9 cellular contexts compared by ENCODE assay signal in the genomic region with DNA sequence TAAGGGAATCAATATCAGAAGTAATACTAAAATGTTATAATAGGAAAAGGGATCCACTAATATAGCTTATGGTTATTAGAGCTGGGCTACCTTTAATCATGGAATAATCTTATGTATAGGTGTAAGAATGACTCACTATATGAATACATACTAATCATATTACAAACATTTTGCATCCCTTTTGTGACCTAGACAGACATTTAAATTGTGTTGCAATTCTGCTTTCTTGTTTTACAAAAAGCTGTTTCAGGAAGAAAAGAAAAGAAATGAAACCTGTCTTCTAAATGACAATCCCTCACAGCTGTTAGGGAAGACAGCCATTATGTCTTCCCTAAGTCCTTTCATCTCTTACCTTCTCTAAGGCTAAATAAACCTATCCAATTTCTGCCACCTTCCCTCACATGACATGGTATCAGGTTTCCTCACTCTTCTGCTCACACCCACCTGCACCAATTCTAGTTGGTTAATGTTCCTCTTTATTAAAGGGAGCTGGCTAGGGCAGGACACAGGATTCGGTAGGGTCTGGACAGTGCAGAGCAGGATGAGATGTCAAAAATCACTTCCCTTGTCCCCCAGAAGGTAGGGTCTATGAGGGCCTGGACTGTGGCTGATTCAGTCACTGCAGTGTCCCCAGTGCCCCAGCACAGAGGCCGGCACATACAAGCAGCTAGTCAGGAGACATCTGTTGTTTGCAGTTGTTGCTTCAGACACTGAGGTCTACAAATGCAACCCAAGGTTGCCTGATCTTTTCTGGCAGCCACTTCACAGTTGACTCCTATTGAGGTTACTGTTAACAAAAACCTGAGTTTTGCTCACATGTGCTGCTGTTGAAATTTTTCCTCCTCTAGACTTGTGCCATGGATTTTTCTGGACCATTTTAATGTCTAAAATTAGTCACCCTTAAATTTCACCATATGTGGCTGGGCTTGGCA. TPM values are rescaled to one million over a fixed set of nuclear protein-coding genes. Genes with fewer than 3 reads are reported as not detected.
A peak's percentile ranks its signal among the peaks of the same experiment; 100 is the strongest.
DNase-seq lines count a peak whose midpoint lies in the region; ATAC-seq and TF ChIP-seq lines count a peak whose summit lies in the region.
"Had no signal": no experiment of that assay in that cellular context is flagged by ENCODE, and none has a peak within 500 bp of the region (broad histone marks: within the 10 kb centered on the region; RNA-seq: fewer than 3 reads in every experiment).

No MANE protein-coding gene starts in this region.

- peak overlapping the region; percentile 13 to 42 (median 16) for H3K27ac ChIP-seq in thyroid gland
- H3K27ac ChIP-seq: suprapubic skin had no signal

- TF ChIP-seq CTCF in fibroblast of mammary gland (conservative IDR thresholded peaks at IDR 0.05; ENCODE audit: control insufficient read depth, insufficient read depth, low read depth, low read length) (no peak), thyroid gland (IDR thresholded peaks at IDR 0.05) (no peak)

- no peaks in the 10 kb centered on the region for H3K9me3 ChIP-seq in thyroid gland
- H3K9me3 ChIP-seq: suprapubic skin had no signal

- H3K27me3 Mint-ChIP-seq in activated naive CD4-positive, alpha-beta T cell treated with anti-CD3 and anti-CD28 coated beads, Interleukin-2, amount 50 U/mL, for 24 hours: no peaks in the 10 kb centered on the region

- H3K4me1 Mint-ChIP-seq in activated naive CD4-positive, alpha-beta T cell treated with anti-CD3 and anti-CD28 coated beads, Interleukin-2, amount 50 U/mL, for 24 hours: peaks cover 80% of the 10 kb centered on the region

- no peak for ATAC-seq in activated naive CD4-positive, alpha-beta T cell treated with anti-CD3 and anti-CD28 coated beads, Interleukin-2, amount 50 U/mL, for 72 hours
- ATAC-seq in GM21786 (IDR thresholded peaks at IDR 0.05; ENCODE audit: unreplicated experiment) (no peak), HG02763 (IDR thresholded peaks at IDR 0.05; ENCODE audit: unreplicated experiment) (no peak)

- intact Hi-C loops in thyroid gland (cut with DNase I): loop anchor here (5.0 kb wide), 1 partner anchor 69 kb away; a partner anchor contains a TSS

- H3K4me3 Mint-ChIP-seq in activated naive CD4-positive, alpha-beta T cell treated with anti-CD3 and anti-CD28 coated beads, Interleukin-2, amount 50 U/mL, for 24 hours: no peak overlapping the region

- no peaks in the 10 kb centered on the region for H3K36me3 ChIP-seq in thyroid gland
- H3K36me3 ChIP-seq: suprapubic skin had no signal

- H3K27ac Mint-ChIP-seq in activated naive CD4-positive, alpha-beta T cell treated with anti-CD3 and anti-CD28 coated beads, Interleukin-2, amount 50 U/mL, for 24 hours: peak overlapping the region; percentile 24
- peak overlapping the region in 1 of 2 donors; percentile 51 for H3K27ac Mint-ChIP-seq in activated naive CD4-positive, alpha-beta T cell treated with anti-CD3 and anti-CD28 coated beads, Interleukin-2, amount 50 U/mL, for 72 hours

- DNase-seq in activated naive CD4-positive, alpha-beta T cell treated with anti-CD3 and anti-CD28 coated beads, Interleukin-2, amount 50 U/mL, for 72 hours (ENCODE audit: low spot score in 2 of 2): no peak
- DNase-seq in NCI-H82 (lab: John Stamatoyannopoulos, UW): peak; percentile 77
- DNase-seq in fibroblast of mammary gland (ENCODE audit: low read depth): peak; percentile 69
- DNase-seq in thyroid gland: peak in 1 of 2 donors; percentile 27
- no peak for DNase-seq in anterior cingulate cortex (lab: John Stamatoyannopoulos, UW)

- peak in 1 of 2 donors; percentile 24 for TF ChIP-seq POLR2A in thyroid gland (IDR thresholded peaks at IDR 0.05)

- no peaks in the 10 kb centered on the region for H3K27me3 ChIP-seq in thyroid gland
- H3K27me3 ChIP-seq: suprapubic skin had no signal

- peaks cover 5% of the 10 kb centered on the region for H3K36me3 Mint-ChIP-seq in activated naive CD4-positive, alpha-beta T cell treated with anti-CD3 and anti-CD28 coated beads, Interleukin-2, amount 50 U/mL, for 24 hours
- peaks cover 10 to 31% of the 10 kb centered on the region in 2 donors for H3K36me3 Mint-ChIP-seq in activated naive CD4-positive, alpha-beta T cell treated with anti-CD3 and anti-CD28 coated beads, Interleukin-2, amount 50 U/mL, for 72 hours

- peaks cover 8 to 20% of the 10 kb centered on the region in 2 donors for H3K4me1 ChIP-seq in thyroid gland

- no peaks in the 10 kb centered on the region for H3K9me3 Mint-ChIP-seq in activated naive CD4-positive, alpha-beta T cell treated with anti-CD3 and anti-CD28 coated beads, Interleukin-2, amount 50 U/mL, for 24 hours
- H3K9me3 Mint-ChIP-seq in activated naive CD4-positive, alpha-beta T cell treated with anti-CD3 and anti-CD28 coated beads, Interleukin-2, amount 50 U/mL, for 72 hours: peaks cover 0 to 5% of the 10 kb centered on the region in 2 donors

- H3K4me3 ChIP-seq in fibroblast of mammary gland (ENCODE audit: control insufficient read depth, low read depth, low read length) (no peak overlapping the region), thyroid gland (replicated peaks in 1 of 3) (no peak overlapping the region)
- H3K4me3 ChIP-seq: suprapubic skin had no signal

- 50 to 74% methylated on average over 1 to 2 of the region's 2 CpGs for WGBS in thyroid gland, 2 donors

RNA-seq across cellular contexts. Expression of a gene that starts 3.8 kb away (rescaled TPM):
- total RNA-seq in activated naive CD4-positive, alpha-beta T cell treated with anti-CD3 and anti-CD28 coated beads, Interleukin-2, amount 50 U/mL, for 72 hours: 10 to 100 TPM; 32.9 to 46.2 TPM
- 100 to 1,000 TPM; 151 to 245 (median 214) TPM for total RNA-seq in thyroid gland

Comparison
In these comparisons a context has a peak if more than half of its experiments do, and no peak if none do; other contexts are left out.
1. DNase-seq: peak in NCI-H82 (single experiment) and fibroblast of mammary gland (single experiment); none in activated naive CD4-positive, alpha-beta T cell treated with anti-CD3 and anti-CD28 coated beads, Interleukin-2, amount 50 U/mL, for 72 hours (0 of 2) and anterior cingulate cortex (0 of 58).